Comparison of ENCODE assay signal across 9 cellular contexts in the genomic region with DNA sequence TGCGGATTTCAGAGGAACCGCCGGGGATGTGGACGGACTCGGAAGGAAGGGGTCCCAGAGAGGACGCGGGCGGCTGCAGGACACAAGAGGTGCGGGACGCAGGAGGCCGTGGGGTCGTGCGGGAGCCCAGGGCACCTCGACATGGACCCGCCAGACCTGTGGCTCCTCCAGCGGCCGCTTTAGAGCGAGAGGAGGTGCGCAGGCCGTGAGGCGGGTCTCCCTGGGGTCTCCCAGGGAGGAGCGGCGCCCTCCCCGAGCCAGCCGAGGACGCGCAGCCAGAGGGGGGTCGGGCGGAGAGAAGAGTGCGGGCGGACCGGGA. TPM values are rescaled to one million over a fixed set of nuclear protein-coding genes. Genes with fewer than 3 reads are reported as not detected.
A peak's percentile ranks its signal among the peaks of the same experiment; 100 is the strongest.
DNase-seq lines count a peak whose midpoint lies in the region; ATAC-seq and TF ChIP-seq lines count a peak whose summit lies in the region.
"Had no signal": no experiment of that assay in that cellular context is flagged by ENCODE, and none has a peak within 500 bp of the region (broad histone marks: within the 10 kb centered on the region; RNA-seq: fewer than 3 reads in every experiment).

No MANE protein-coding gene starts in this region.

- H3K4me2 ChIP-seq in smooth muscle cell: peak overlapping the region; percentile 99

- no peaks in the 10 kb centered on the region for H3K36me3 ChIP-seq in smooth muscle cell (ENCODE audit: low read depth)

- peak overlapping the region; percentile 83 for H3K27ac Mint-ChIP-seq in activated T-helper 1 cell treated with anti-CD3 and anti-CD28 coated beads, Interleukin-12 subunit alpha, Interleukin-12 subunit beta, Interleukin-2, Interleukin-4 antibody, amounts not matched to agents 30 ng/mL and 10 ng/mL and 1 ng/mL, durations not matched to agents 14 hours and 24 hours and 36 hours

- H3K9me3 ChIP-seq in right cardiac atrium (ENCODE audit: control insufficient read depth, low read length) (no peaks in the 10 kb centered on the region), smooth muscle cell (replicated peaks; ENCODE audit: low read depth) (no peaks in the 10 kb centered on the region)

- H3K4me3 ChIP-seq in right cardiac atrium (ENCODE audit: low read length) (peak overlapping the region; percentile 64), smooth muscle cell (peak overlapping the region; percentile 92)

- peaks cover 13% of the 10 kb centered on the region for H3F3A ChIP-seq in smooth muscle cell (ENCODE audit: low read depth)

- WGBS in right cardiac atrium: 0% methylated on average over 32 of the region's 32 CpGs
- WGBS in smooth muscle cell (ENCODE audit: low lambda C conversion rate): 0% methylated on average over 21 of the region's 32 CpGs

- no peak for TF ChIP-seq CTCF in smooth muscle cell (IDR thresholded peaks at IDR 0.05; ENCODE audit: borderline replicate concordance, insufficient read depth, poor library complexity, severe bottlenecking)

- H3K27ac ChIP-seq in right cardiac atrium (ENCODE audit: low read length) (peak overlapping the region; percentile 94), smooth muscle cell (ENCODE audit: low read depth) (peak overlapping the region; percentile 52)

- peak overlapping the region; percentile 91 for H3K4me3 Mint-ChIP-seq in activated T-helper 1 cell treated with anti-CD3 and anti-CD28 coated beads, Interleukin-12 subunit alpha, Interleukin-12 subunit beta, Interleukin-2, Interleukin-4 antibody, amounts not matched to agents 30 ng/mL and 10 ng/mL and 1 ng/mL, durations not matched to agents 14 hours and 24 hours and 36 hours

- intact Hi-C loops in activated T-helper 1 cell treated with anti-CD3 and anti-CD28 coated beads, Interleukin-12 subunit alpha, Interleukin-12 subunit beta, Interleukin-2, Interleukin-4 antibody, amounts not matched to agents 30 ng/mL and 10 ng/mL and 1 ng/mL, durations not matched to agents 14 hours and 24 hours and 36 hours (cut with micrococcal nuclease): loop anchor here (1.0 to 10.0 kb wide), 11 partner anchors 7 to 390 kb away; partner anchors contain the start of genes ATP6V0C, ELOB, FLYWCH2 and HCFC1R1
- intact Hi-C loops in right cardiac atrium (cut with DNase I): loop anchor here in 1 of 4 donors (2.0 kb wide), 1 partner anchor 22 kb away; the partner anchor contains the start of gene FLYWCH2

- H3K27me3 Mint-ChIP-seq in activated T-helper 1 cell treated with anti-CD3 and anti-CD28 coated beads, Interleukin-12 subunit alpha, Interleukin-12 subunit beta, Interleukin-2, Interleukin-4 antibody, amounts not matched to agents 30 ng/mL and 10 ng/mL and 1 ng/mL, durations not matched to agents 14 hours and 24 hours and 36 hours (ENCODE audit: insufficient read depth): no peaks in the 10 kb centered on the region

- H3K4me1 ChIP-seq in right cardiac atrium (ENCODE audit: control insufficient read depth, insufficient read depth, low read length) (no peaks in the 10 kb centered on the region), smooth muscle cell (ENCODE audit: low read depth) (peaks cover 3% of the 10 kb centered on the region)

- no peaks in the 10 kb centered on the region for H3K36me3 Mint-ChIP-seq in activated T-helper 1 cell treated with anti-CD3 and anti-CD28 coated beads, Interleukin-12 subunit alpha, Interleukin-12 subunit beta, Interleukin-2, Interleukin-4 antibody, amounts not matched to agents 30 ng/mL and 10 ng/mL and 1 ng/mL, durations not matched to agents 14 hours and 24 hours and 36 hours (ENCODE audit: low read depth)

- ATAC-seq in GM18499 (IDR thresholded peaks at IDR 0.05; ENCODE audit: insufficient read depth, unreplicated experiment): peak; percentile 15
- peak; percentile 16 for ATAC-seq in HG02870 (IDR thresholded peaks at IDR 0.05; ENCODE audit: unreplicated experiment)
- no peak for ATAC-seq in right cardiac atrium
- no peak for ATAC-seq in HG03460 (IDR thresholded peaks at IDR 0.05; ENCODE audit: unreplicated experiment)

- no peak for DNase-seq in activated T-helper 1 cell treated with anti-CD3 and anti-CD28 coated beads, Interleukin-12 subunit alpha, Interleukin-12 subunit beta, Interleukin-2, Interleukin-4 antibody, amounts not matched to agents 30 ng/mL and 10 ng/mL and 1 ng/mL, durations not matched to agents 14 hours and 24 hours and 36 hours (ENCODE audit: low spot score)
- DNase-seq in right cardiac atrium (peak in 2 of 3 donors; percentile 56 to 80), smooth muscle cell (lab: John Stamatoyannopoulos, UW; ENCODE audit: unreplicated experiment) (no peak), SK-N-DZ (ENCODE audit: low spot score) (no peak), 8988T (no peak)

- H3K27me3 ChIP-seq in right cardiac atrium (ENCODE audit: control insufficient read depth, insufficient read depth): no peaks in the 10 kb centered on the region
- no peaks in the 10 kb centered on the region for H3K27me3 ChIP-seq in smooth muscle cell (ENCODE audit: low read depth)

- no peaks in the 10 kb centered on the region for H3K9me3 Mint-ChIP-seq in activated T-helper 1 cell treated with anti-CD3 and anti-CD28 coated beads, Interleukin-12 subunit alpha, Interleukin-12 subunit beta, Interleukin-2, Interleukin-4 antibody, amounts not matched to agents 30 ng/mL and 10 ng/mL and 1 ng/mL, durations not matched to agents 14 hours and 24 hours and 36 hours

- H4K20me1 ChIP-seq in smooth muscle cell (ENCODE audit: low read depth): no peaks in the 10 kb centered on the region

- peaks cover 17% of the 10 kb centered on the region for H3K4me1 Mint-ChIP-seq in activated T-helper 1 cell treated with anti-CD3 and anti-CD28 coated beads, Interleukin-12 subunit alpha, Interleukin-12 subunit beta, Interleukin-2, Interleukin-4 antibody, amounts not matched to agents 30 ng/mL and 10 ng/mL and 1 ng/mL, durations not matched to agents 14 hours and 24 hours and 36 hours (ENCODE audit: low read depth)

- H3K79me2 ChIP-seq in smooth muscle cell (ENCODE audit: low read depth): no peaks in the 10 kb centered on the region

- peak overlapping the region; percentile 78 for H3K9ac ChIP-seq in smooth muscle cell (ENCODE audit: low read depth)

- peak overlapping the region; percentile 84 for H2AFZ ChIP-seq in smooth muscle cell (ENCODE audit: low read depth)

RNA-seq across cellular contexts. Expression of gene FLYWCH1, which starts 6.8 kb away (rescaled TPM):
- 61.1 and 65.7 TPM in 2 replicates for total RNA-seq in activated T-helper 1 cell treated with anti-CD3 and anti-CD28 coated beads, Interleukin-12 subunit alpha, Interleukin-12 subunit beta, Interleukin-2, Interleukin-4 antibody, amounts not matched to agents 30 ng/mL and 10 ng/mL and 1 ng/mL, durations not matched to agents 14 hours and 24 hours and 36 hours
- 10 to 100 TPM; 35.8 to 43.9 (median 36.4) TPM for total RNA-seq in right cardiac atrium
- polyA plus RNA-seq in right cardiac atrium: 28.9 TPM
- total RNA-seq in smooth muscle cell: 13.5 and 26.1 TPM in 2 replicates
- polyA plus RNA-seq in smooth muscle cell: 26.0 and 26.4 TPM in 2 replicates
- polyA plus RNA-seq in SK-N-DZ (2014; cell fraction: cytosol; rRNA removed): 8.9 and 24.9 TPM in 2 replicates
- polyA plus RNA-seq in SK-N-DZ (2014; cell fraction: nucleus; rRNA removed): 16.2 and 22.0 TPM in 2 replicates

RNA-seq across cellular contexts. Expression of gene FLYWCH2, which starts 21.9 kb away (rescaled TPM):
- total RNA-seq in activated T-helper 1 cell treated with anti-CD3 and anti-CD28 coated beads, Interleukin-12 subunit alpha, Interleukin-12 subunit beta, Interleukin-2, Interleukin-4 antibody, amounts not matched to agents 30 ng/mL and 10 ng/mL and 1 ng/mL, durations not matched to agents 14 hours and 24 hours and 36 hours: 22.9 and 25.4 TPM in 2 replicates
- total RNA-seq in right cardiac atrium (10 to 100 TPM; 26.6 to 37.2 (median 29.1) TPM), smooth muscle cell (31.7 and 44.6 TPM in 2 replicates)
- polyA plus RNA-seq in right cardiac atrium (44.3 TPM), smooth muscle cell (49.3 and 52.7 TPM in 2 replicates)
- 109 and 111 TPM in 2 replicates for polyA plus RNA-seq in SK-N-DZ (2014; cell fraction: cytosol; rRNA removed)
- 50.3 and 65.1 TPM in 2 replicates for polyA plus RNA-seq in SK-N-DZ (2014; cell fraction: nucleus; rRNA removed)

RNA-seq across cellular contexts. Expression of gene PRSS22, which starts 46.9 kb away (rescaled TPM):
- not detected in 2 replicates for total RNA-seq in activated T-helper 1 cell treated with anti-CD3 and anti-CD28 coated beads, Interleukin-12 subunit alpha, Interleukin-12 subunit beta, Interleukin-2, Interleukin-4 antibody, amounts not matched to agents 30 ng/mL and 10 ng/mL and 1 ng/mL, durations not matched to agents 14 hours and 24 hours and 36 hours
- total RNA-seq in right cardiac atrium (not detected), smooth muscle cell (2.2 TPM in 1 of 2 replicates, not detected in the other)
- polyA plus RNA-seq in right cardiac atrium (not detected), smooth muscle cell (0.79 and 3.7 TPM in 2 replicates)
- polyA plus RNA-seq in SK-N-DZ (2014; cell fraction: cytosol; rRNA removed): not detected in 2 replicates
- polyA plus RNA-seq in SK-N-DZ (2014; cell fraction: nucleus; rRNA removed): not detected in 2 replicates
- total RNA-seq: T-helper 2 cell treated with Interferon-gamma antibody and Interleukin-4, amounts not matched to agents 100 ng/mL and 5 ng/mL, for 36 hours had no signal

RNA-seq across cellular contexts. Expression of gene KREMEN2, which starts 59.2 kb away (rescaled TPM):
- total RNA-seq in activated T-helper 1 cell treated with anti-CD3 and anti-CD28 coated beads, Interleukin-12 subunit alpha, Interleukin-12 subunit beta, Interleukin-2, Interleukin-4 antibody, amounts not matched to agents 30 ng/mL and 10 ng/mL and 1 ng/mL, durations not matched to agents 14 hours and 24 hours and 36 hours: 0.10 and 0.18 TPM in 2 replicates
- total RNA-seq in right cardiac atrium (not detected), smooth muscle cell (0.27 and 1.3 TPM in 2 replicates)
- polyA plus RNA-seq in right cardiac atrium (not detected), smooth muscle cell (2.0 TPM in 2 replicates)
- polyA plus RNA-seq in SK-N-DZ (2014; cell fraction: cytosol; rRNA removed): 16.9 and 22.7 TPM in 2 replicates
- 45.5 and 46.1 TPM in 2 replicates for polyA plus RNA-seq in SK-N-DZ (2014; cell fraction: nucleus; rRNA removed)
- total RNA-seq: T-helper 2 cell treated with Interferon-gamma antibody and Interleukin-4, amounts not matched to agents 100 ng/mL and 5 ng/mL, for 36 hours had no signal

Comparison
In these comparisons a context has a peak if more than half of its experiments do, and no peak if none do; other contexts are left out.
1. ATAC-seq: peak in GM18499 (single experiment) and HG02870 (single experiment); none in right cardiac atrium (0 of 2) and HG03460 (single experiment).
2. DNase-seq: peak in right cardiac atrium (2 of 3); none in activated T-helper 1 cell treated with anti-CD3 and anti-CD28 coated beads, Interleukin-12 subunit alpha, Interleukin-12 subunit beta, Interleukin-2, Interleukin-4 antibody, amounts not matched to agents 30 ng/mL and 10 ng/mL and 1 ng/mL, durations not matched to agents 14 hours and 24 hours and 36 hours (single experiment), smooth muscle cell (single experiment), SK-N-DZ (single experiment) and 8988T (single experiment).